Comparison of ENCODE assay signal across 13 cellular contexts in genomic region chr1:100438789-100439188, GRCh38.
DNase-seq lines count a peak whose midpoint lies in the region; ATAC-seq and TF ChIP-seq lines count a peak whose summit lies in the region.
"Had no signal": no experiment of that assay in that cellular context is flagged by ENCODE, and none has a peak within 500 bp of the region (broad histone marks: within the 10 kb centered on the region; RNA-seq: fewer than 3 reads in every experiment).

No MANE protein-coding gene starts in this region.

- no peak for DNase-seq in CD4-positive, alpha-beta T cell
- DNase-seq in GM23338 (ENCODE audit: low spot score) (no peak), NCI-H187 treated with DMSO at 0.1 percent for 48 hours (lab: John Stamatoyannopoulos, UW) (no peak), GM03348 (ENCODE audit: low spot score) (no peak)
- DNase-seq in activated naive CD8-positive, alpha-beta T cell treated with anti-CD3 and anti-CD28 coated beads, Interleukin-2, amount 50 U/mL, for 24 hours = no peak
- no peak for DNase-seq in central memory CD4-positive, alpha-beta T cell
- DNase-seq: activated CD8-positive, alpha-beta memory T cell treated with anti-CD3 and anti-CD28 coated beads, Interleukin-2, amount 50 U/mL, for 4 hours; amniotic stem cell; NCI-H1092; NCI-H226; stimulated activated naive CD4-positive, alpha-beta T cell had no signal

- peak overlapping the region; percentile 90 for H3K27ac Mint-ChIP-seq in CD4-positive, alpha-beta T cell
- H3K27ac Mint-ChIP-seq in GM23338 (peak overlapping the region; percentile 52), nephron (peak overlapping the region; percentile 23 to 62 (median 26))
- peak overlapping the region; percentile 24 for H3K27ac Mint-ChIP-seq in activated naive CD8-positive, alpha-beta T cell treated with anti-CD3 and anti-CD28 coated beads, Interleukin-2, amount 50 U/mL, for 24 hours

- H3K79me2 ChIP-seq in GM23338 (replicated peaks; ENCODE audit: insufficient read depth) = no peaks in the 10 kb centered on the region

- H3K27ac ChIP-seq in CD4-positive, alpha-beta T cell (ENCODE audit: low read depth, low read length) = peak overlapping the region; percentile 59
- H3K27ac ChIP-seq in GM23338 (ENCODE audit: low read depth) = no peak overlapping the region
- H3K27ac ChIP-seq: gastroesophageal sphincter had no signal

- ATAC-seq in CD4-positive, alpha-beta T cell (ENCODE audit: poor library complexity) = no peak
- no peak for ATAC-seq in GM23338
- no peak for ATAC-seq in activated naive CD8-positive, alpha-beta T cell treated with anti-CD3 and anti-CD28 coated beads, Interleukin-2, amount 50 U/mL, for 24 hours
- ATAC-seq: gastroesophageal sphincter had no signal

- H3K4me2 ChIP-seq in GM23338 = no peak overlapping the region

- H3K9me3 Mint-ChIP-seq in CD4-positive, alpha-beta T cell = peaks cover 10% of the 10 kb centered on the region
- H3K9me3 Mint-ChIP-seq in GM23338 (no peaks in the 10 kb centered on the region), nephron (no peaks in the 10 kb centered on the region)
- peaks cover 5% of the 10 kb centered on the region for H3K9me3 Mint-ChIP-seq in activated naive CD8-positive, alpha-beta T cell treated with anti-CD3 and anti-CD28 coated beads, Interleukin-2, amount 50 U/mL, for 24 hours

- no peaks in the 10 kb centered on the region for H3K27me3 Mint-ChIP-seq in CD4-positive, alpha-beta T cell
- H3K27me3 Mint-ChIP-seq in GM23338 (ENCODE audit: insufficient read depth, low read depth, poor library complexity) (peaks cover 2% of the 10 kb centered on the region), nephron (ENCODE audit: low read depth) (no peaks in the 10 kb centered on the region)
- H3K27me3 Mint-ChIP-seq in activated naive CD8-positive, alpha-beta T cell treated with anti-CD3 and anti-CD28 coated beads, Interleukin-2, amount 50 U/mL, for 24 hours = no peaks in the 10 kb centered on the region

- H3K36me3 ChIP-seq in GM23338 (ENCODE audit: insufficient read depth) = no peaks in the 10 kb centered on the region

- intact Hi-C loops in CD4-positive, alpha-beta T cell (cut with DNase I, micrococcal nuclease) = loop anchor here in 1 of 2 experiments (5.0 kb wide), 2 partner anchors 36 to 86 kb away; partner anchors contain the start of gene CDC14A

- peaks cover 39% of the 10 kb centered on the region for H3K4me1 ChIP-seq in GM23338 (ENCODE audit: insufficient read depth)

- peaks cover 80% of the 10 kb centered on the region for H3K36me3 Mint-ChIP-seq in CD4-positive, alpha-beta T cell (ENCODE audit: low read depth)
- H3K36me3 Mint-ChIP-seq in GM23338 (ENCODE audit: low read depth) = peaks cover 4% of the 10 kb centered on the region; the same call in 2 of the 3 replicates
- H3K36me3 Mint-ChIP-seq in activated naive CD8-positive, alpha-beta T cell treated with anti-CD3 and anti-CD28 coated beads, Interleukin-2, amount 50 U/mL, for 24 hours (ENCODE audit: low read depth) = peaks cover 23% of the 10 kb centered on the region
- H3K36me3 Mint-ChIP-seq in nephron (ENCODE audit: low read depth) = peaks cover 24% of the 10 kb centered on the region

- no peaks in the 10 kb centered on the region for H3K9me3 ChIP-seq in CD4-positive, alpha-beta T cell (ENCODE audit: control insufficient read depth, low read length)
- H3K9me3 ChIP-seq: gastroesophageal sphincter had no signal

- no peaks in the 10 kb centered on the region for H3F3A ChIP-seq in GM23338 (replicated peaks; ENCODE audit: low read depth)

- H3K9me2 ChIP-seq in GM23338 (ENCODE audit: insufficient read depth) = no peaks in the 10 kb centered on the region

- POLR2A ChIA-PET in CD4-positive, alpha-beta T cell (lab: Charles Lee) = interaction anchor here (1.4 to 4.0 kb wide), 8 partner anchors 15 to 401 kb away, joined by 5 to 59 read pairs (median 9); partner anchors contain the start of gene CDC14A

- H3K4me3 ChIP-seq in GM23338 = no peak overlapping the region
- H3K4me3 ChIP-seq: gastroesophageal sphincter had no signal

- no peaks in the 10 kb centered on the region for H4K20me1 ChIP-seq in GM23338 (replicated peaks; ENCODE audit: insufficient read depth)

- H3K4me3 Mint-ChIP-seq in CD4-positive, alpha-beta T cell = peak overlapping the region; percentile 6
- H3K4me3 Mint-ChIP-seq in GM23338 = no peak overlapping the region
- H3K4me3 Mint-ChIP-seq in activated naive CD8-positive, alpha-beta T cell treated with anti-CD3 and anti-CD28 coated beads, Interleukin-2, amount 50 U/mL, for 24 hours = no peak overlapping the region
- no peak overlapping the region for H3K4me3 Mint-ChIP-seq in nephron

- peaks cover 90% of the 10 kb centered on the region for H3K4me1 Mint-ChIP-seq in CD4-positive, alpha-beta T cell (ENCODE audit: low read depth)
- H3K4me1 Mint-ChIP-seq in GM23338 = peaks cover 42% of the 10 kb centered on the region
- H3K4me1 Mint-ChIP-seq in activated naive CD8-positive, alpha-beta T cell treated with anti-CD3 and anti-CD28 coated beads, Interleukin-2, amount 50 U/mL, for 24 hours = peaks cover 77% of the 10 kb centered on the region
- H3K4me1 Mint-ChIP-seq in nephron = peaks cover 19% of the 10 kb centered on the region

- no peaks in the 10 kb centered on the region for H3K27me3 ChIP-seq in CD4-positive, alpha-beta T cell (ENCODE audit: control insufficient read depth, insufficient read depth, low read length)
- H3K27me3 ChIP-seq in GM23338 (ENCODE audit: insufficient read depth) = no peaks in the 10 kb centered on the region
- H3K27me3 ChIP-seq: gastroesophageal sphincter had no signal

- TF ChIP-seq CTCF in CD4-positive, alpha-beta T cell (IDR thresholded peaks at IDR 0.05) = no peak
- TF ChIP-seq CTCF in GM23338 (conservative IDR thresholded peaks at IDR 0.05; ENCODE audit: low read depth in 2 of 2) (no peak), nephron (IDR thresholded peaks at IDR 0.05; ENCODE audit: unreplicated experiment in 3 of 3) (no peak)

- no peak overlapping the region for H2AFZ ChIP-seq in GM23338

- CTCF ChIA-PET in CD4-positive, alpha-beta T cell (lab: Charles Lee) = interaction anchor here (1.5 kb wide), 1 partner anchor 20 kb away, joined by 8 read pairs; no protein-coding TSS in a partner anchor

TF ChIP-seq in GM23338, 12 proteins besides CTCF, POLR2A, EP300 and RAD21 (continues in another document):
- TF ChIP-seq, protein P1, sequence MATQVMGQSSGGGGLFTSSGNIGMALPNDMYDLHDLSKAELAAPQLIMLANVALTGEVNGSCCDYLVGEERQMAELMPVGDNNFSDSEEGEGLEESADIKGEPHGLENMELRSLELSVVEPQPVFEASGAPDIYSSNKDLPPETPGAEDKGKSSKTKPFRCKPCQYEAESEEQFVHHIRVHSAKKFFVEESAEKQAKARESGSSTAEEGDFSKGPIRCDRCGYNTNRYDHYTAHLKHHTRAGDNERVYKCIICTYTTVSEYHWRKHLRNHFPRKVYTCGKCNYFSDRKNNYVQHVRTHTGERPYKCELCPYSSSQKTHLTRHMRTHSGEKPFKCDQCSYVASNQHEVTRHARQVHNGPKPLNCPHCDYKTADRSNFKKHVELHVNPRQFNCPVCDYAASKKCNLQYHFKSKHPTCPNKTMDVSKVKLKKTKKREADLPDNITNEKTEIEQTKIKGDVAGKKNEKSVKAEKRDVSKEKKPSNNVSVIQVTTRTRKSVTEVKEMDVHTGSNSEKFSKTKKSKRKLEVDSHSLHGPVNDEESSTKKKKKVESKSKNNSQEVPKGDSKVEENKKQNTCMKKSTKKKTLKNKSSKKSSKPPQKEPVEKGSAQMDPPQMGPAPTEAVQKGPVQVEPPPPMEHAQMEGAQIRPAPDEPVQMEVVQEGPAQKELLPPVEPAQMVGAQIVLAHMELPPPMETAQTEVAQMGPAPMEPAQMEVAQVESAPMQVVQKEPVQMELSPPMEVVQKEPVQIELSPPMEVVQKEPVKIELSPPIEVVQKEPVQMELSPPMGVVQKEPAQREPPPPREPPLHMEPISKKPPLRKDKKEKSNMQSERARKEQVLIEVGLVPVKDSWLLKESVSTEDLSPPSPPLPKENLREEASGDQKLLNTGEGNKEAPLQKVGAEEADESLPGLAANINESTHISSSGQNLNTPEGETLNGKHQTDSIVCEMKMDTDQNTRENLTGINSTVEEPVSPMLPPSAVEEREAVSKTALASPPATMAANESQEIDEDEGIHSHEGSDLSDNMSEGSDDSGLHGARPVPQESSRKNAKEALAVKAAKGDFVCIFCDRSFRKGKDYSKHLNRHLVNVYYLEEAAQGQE (IDR thresholded peaks at IDR 0.05; ENCODE audit: unreplicated experiment) = no peak
- TF ChIP-seq ZNF331 (CRISPR knock-in tag; IDR thresholded peaks at IDR 0.05; ENCODE audit: low read depth) = no peak
- TF ChIP-seq CREB1 (CRISPR knock-in tag; IDR thresholded peaks at IDR 0.05; ENCODE audit: low read depth) = no peak

Comparison
In these comparisons a context has a peak if more than half of its experiments do, and no peak if none do; other contexts are left out.
1. H3K27ac Mint-ChIP-seq: peak in every context shown above with its lines; median percentile 90 in CD4-positive, alpha-beta T cell; 52 in GM23338; 26 in nephron; 24 in activated naive CD8-positive, alpha-beta T cell treated with anti-CD3 and anti-CD28 coated beads, Interleukin-2, amount 50 U/mL, for 24 hours.